In the genomic region with DNA sequence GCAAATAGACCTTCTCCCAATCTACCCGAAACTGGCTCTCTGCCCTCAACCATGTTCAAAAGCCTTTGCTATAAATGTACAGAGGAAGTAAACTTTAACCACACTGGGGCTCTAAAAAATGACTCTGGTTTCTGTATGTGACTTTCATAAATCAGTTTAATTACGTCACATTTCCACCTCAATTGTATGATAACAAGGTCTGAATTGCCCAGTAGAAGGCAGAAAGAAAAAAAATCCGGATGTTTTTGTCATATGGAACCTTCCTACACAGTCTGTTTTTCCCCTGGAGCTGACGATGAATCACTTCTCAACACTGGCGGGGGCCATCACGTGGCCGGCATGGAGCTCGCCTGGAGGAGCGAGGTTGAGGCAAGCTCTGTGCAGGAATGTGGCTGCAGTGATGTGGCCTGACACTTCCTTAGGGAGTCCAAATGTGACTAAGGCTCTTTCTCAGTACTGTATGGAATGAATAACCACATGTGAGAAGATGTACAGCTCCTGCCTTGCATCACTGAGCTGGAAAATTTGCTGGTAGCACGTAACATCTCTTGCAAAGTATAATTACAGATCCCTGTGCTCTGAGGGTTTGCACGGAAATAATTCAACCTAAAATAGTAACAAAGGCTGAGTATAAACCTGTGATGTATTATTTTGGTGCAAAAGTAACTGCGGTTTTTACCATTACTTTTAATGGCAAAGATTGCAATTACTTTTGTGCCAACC, we compare ENCODE assay signal across 1 cellular context.
TF ChIP-seq lines count a peak whose summit lies in the region.

No MANE protein-coding gene starts in this region.

TF ChIP-seq in GM12878, 131 proteins besides CTCF, POLR2A, EP300 and RAD21 (continued from another document and continues in another):
- TF ChIP-seq, protein P1, sequence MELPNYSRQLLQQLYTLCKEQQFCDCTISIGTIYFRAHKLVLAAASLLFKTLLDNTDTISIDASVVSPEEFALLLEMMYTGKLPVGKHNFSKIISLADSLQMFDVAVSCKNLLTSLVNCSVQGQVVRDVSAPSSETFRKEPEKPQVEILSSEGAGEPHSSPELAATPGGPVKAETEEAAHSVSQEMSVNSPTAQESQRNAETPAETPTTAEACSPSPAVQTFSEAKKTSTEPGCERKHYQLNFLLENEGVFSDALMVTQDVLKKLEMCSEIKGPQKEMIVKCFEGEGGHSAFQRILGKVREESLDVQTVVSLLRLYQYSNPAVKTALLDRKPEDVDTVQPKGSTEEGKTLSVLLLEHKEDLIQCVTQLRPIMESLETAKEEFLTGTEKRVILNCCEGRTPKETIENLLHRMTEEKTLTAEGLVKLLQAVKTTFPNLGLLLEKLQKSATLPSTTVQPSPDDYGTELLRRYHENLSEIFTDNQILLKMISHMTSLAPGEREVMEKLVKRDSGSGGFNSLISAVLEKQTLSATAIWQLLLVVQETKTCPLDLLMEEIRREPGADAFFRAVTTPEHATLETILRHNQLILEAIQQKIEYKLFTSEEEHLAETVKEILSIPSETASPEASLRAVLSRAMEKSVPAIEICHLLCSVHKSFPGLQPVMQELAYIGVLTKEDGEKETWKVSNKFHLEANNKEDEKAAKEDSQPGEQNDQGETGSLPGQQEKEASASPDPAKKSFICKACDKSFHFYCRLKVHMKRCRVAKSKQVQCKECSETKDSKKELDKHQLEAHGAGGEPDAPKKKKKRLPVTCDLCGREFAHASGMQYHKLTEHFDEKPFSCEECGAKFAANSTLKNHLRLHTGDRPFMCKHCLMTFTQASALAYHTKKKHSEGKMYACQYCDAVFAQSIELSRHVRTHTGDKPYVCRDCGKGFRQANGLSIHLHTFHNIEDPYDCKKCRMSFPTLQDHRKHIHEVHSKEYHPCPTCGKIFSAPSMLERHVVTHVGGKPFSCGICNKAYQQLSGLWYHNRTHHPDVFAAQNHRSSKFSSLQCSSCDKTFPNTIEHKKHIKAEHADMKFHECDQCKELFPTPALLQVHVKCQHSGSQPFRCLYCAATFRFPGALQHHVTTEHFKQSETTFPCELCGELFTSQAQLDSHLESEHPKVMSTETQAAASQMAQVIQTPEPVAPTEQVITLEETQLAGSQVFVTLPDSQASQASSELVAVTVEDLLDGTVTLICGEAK (IDR thresholded peaks at IDR 0.05; ENCODE audit: borderline replicate concordance): peak; percentile 69
- TF ChIP-seq NR2C1 (IDR thresholded peaks at IDR 0.05) (no peak), BACH1 (IDR thresholded peaks at IDR 0.05; ENCODE audit: borderline replicate concordance) (no peak), CHD1 (IDR thresholded peaks at IDR 0.05; ENCODE audit: low read depth, low read length) (peak; percentile 38; the same call in 1 of the 2 replicates), SREBF1 (IDR thresholded peaks at IDR 0.05; ENCODE audit: low read length) (0 out of 2 replicates have a peak, but pooled peaks have one; percentile 53), NFYA (IDR thresholded peaks at IDR 0.05; ENCODE audit: borderline replicate concordance, low read depth, low read length) (no peak), KAT2A (conservative IDR thresholded peaks at IDR 0.05; ENCODE audit: control insufficient read depth, low read depth, low read length) (no peak), CREB1 (IDR thresholded peaks at IDR 0.05; ENCODE audit: low read depth) (peak; percentile 89), ETV6 (conservative IDR thresholded peaks at IDR 0.05 in 1 of 2, IDR thresholded peaks at IDR 0.05 in 1 of 2; ENCODE audit: borderline replicate concordance in 1 of 2, low read depth in 1 of 2) (peak in 1 of 2 experiments; percentile 96; a peak in 2 of 4 replicates), NFIC (IDR thresholded peaks at IDR 0.05; ENCODE audit: low read depth, low read length) (peak; percentile 97), KLF5 (IDR thresholded peaks at IDR 0.05; ENCODE audit: partially characterized antibody) (peak; percentile 93), DPF2 (IDR thresholded peaks at IDR 0.05) (peak; percentile 97), EGR1 (IDR thresholded peaks at IDR 0.05; ENCODE audit: borderline replicate concordance in 1 of 2, low read depth in 2 of 2, low read length in 2 of 2) (no peak), IRF5 (IDR thresholded peaks at IDR 0.05; ENCODE audit: borderline replicate concordance) (no peak), STAT3 (IDR thresholded peaks at IDR 0.05; ENCODE audit: low read depth, low read length) (peak; percentile 35), RBBP5 (conservative IDR thresholded peaks at IDR 0.05) (no peak), USF1 (IDR thresholded peaks at IDR 0.05; ENCODE audit: borderline replicate concordance, extremely low read length, insufficient read depth, low read depth, low read length) (peak; percentile 85), CBX5 (IDR thresholded peaks at IDR 0.05; ENCODE audit: low read depth) (peak; percentile 32; the same call in 1 of the 2 replicates), ZZZ3 (IDR thresholded peaks at IDR 0.05; ENCODE audit: control insufficient read depth, insufficient read length, low read depth) (no peak), YY1 (IDR thresholded peaks at IDR 0.05; ENCODE audit: low read depth, low read length) (no peak), LARP7 (IDR thresholded peaks at IDR 0.05) (no peak; the same call in 1 of the 2 replicates), ATF3 (IDR thresholded peaks at IDR 0.05; ENCODE audit: borderline replicate concordance, extremely low read depth, low read depth, low read length) (peak; percentile 41; the same call in 1 of the 2 replicates), PAX8 (IDR thresholded peaks at IDR 0.05) (no peak), POLR2AphosphoS2 (IDR thresholded peaks at IDR 0.05; ENCODE audit: low read depth, low read length) (0 out of 2 replicates have a peak, but pooled peaks have one; percentile 1), ZNF217 (IDR thresholded peaks at IDR 0.05) (0 out of 2 replicates have a peak, but pooled peaks have one; percentile 15), RELA (IDR thresholded peaks at IDR 0.05; ENCODE audit: borderline replicate concordance, partially characterized antibody) (peak; percentile 92), NBN (IDR thresholded peaks at IDR 0.05) (peak; percentile 94), ZNF622 (IDR thresholded peaks at IDR 0.05) (no peak), ATF2 (IDR thresholded peaks at IDR 0.05; ENCODE audit: low read length) (peak; percentile 96), ZNF384 (IDR thresholded peaks at IDR 0.05; ENCODE audit: borderline replicate concordance, low read depth, low read length) (peak; percentile 91), SMAD1 (IDR thresholded peaks at IDR 0.05; ENCODE audit: low read depth, partially characterized antibody) (peak; percentile 91), TCF7 (IDR thresholded peaks at IDR 0.05; ENCODE audit: borderline replicate concordance) (peak; percentile 74), TARDBP (IDR thresholded peaks at IDR 0.05; ENCODE audit: borderline replicate concordance) (no peak; the same call in 1 of the 2 replicates), FOXK2 (IDR thresholded peaks at IDR 0.05) (peak; percentile 60; the same call in 1 of the 2 replicates), NRF1 (conservative IDR thresholded peaks at IDR 0.05; ENCODE audit: low read depth, low read length) (no peak)
- TF ChIP-seq, protein P2, sequence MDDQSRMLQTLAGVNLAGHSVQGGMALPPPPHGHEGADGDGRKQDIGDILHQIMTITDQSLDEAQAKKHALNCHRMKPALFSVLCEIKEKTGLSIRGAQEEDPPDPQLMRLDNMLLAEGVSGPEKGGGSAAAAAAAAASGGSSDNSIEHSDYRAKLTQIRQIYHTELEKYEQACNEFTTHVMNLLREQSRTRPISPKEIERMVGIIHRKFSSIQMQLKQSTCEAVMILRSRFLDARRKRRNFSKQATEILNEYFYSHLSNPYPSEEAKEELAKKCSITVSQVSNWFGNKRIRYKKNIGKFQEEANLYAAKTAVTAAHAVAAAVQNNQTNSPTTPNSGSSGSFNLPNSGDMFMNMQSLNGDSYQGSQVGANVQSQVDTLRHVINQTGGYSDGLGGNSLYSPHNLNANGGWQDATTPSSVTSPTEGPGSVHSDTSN (IDR thresholded peaks at IDR 0.05; ENCODE audit: insufficient replicate concordance, low read depth, low read length): peak; percentile 2
- TF ChIP-seq, protein P3, sequence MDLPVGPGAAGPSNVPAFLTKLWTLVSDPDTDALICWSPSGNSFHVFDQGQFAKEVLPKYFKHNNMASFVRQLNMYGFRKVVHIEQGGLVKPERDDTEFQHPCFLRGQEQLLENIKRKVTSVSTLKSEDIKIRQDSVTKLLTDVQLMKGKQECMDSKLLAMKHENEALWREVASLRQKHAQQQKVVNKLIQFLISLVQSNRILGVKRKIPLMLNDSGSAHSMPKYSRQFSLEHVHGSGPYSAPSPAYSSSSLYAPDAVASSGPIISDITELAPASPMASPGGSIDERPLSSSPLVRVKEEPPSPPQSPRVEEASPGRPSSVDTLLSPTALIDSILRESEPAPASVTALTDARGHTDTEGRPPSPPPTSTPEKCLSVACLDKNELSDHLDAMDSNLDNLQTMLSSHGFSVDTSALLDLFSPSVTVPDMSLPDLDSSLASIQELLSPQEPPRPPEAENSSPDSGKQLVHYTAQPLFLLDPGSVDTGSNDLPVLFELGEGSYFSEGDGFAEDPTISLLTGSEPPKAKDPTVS (IDR thresholded peaks at IDR 0.05; ENCODE audit: low read depth, low read length): no peak
- TF ChIP-seq, protein P4, sequence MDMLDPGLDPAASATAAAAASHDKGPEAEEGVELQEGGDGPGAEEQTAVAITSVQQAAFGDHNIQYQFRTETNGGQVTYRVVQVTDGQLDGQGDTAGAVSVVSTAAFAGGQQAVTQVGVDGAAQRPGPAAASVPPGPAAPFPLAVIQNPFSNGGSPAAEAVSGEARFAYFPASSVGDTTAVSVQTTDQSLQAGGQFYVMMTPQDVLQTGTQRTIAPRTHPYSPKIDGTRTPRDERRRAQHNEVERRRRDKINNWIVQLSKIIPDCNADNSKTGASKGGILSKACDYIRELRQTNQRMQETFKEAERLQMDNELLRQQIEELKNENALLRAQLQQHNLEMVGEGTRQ (IDR thresholded peaks at IDR 0.05; ENCODE audit: borderline replicate concordance, low read depth, low read length): peak; percentile 84
- TF ChIP-seq, protein P5, sequence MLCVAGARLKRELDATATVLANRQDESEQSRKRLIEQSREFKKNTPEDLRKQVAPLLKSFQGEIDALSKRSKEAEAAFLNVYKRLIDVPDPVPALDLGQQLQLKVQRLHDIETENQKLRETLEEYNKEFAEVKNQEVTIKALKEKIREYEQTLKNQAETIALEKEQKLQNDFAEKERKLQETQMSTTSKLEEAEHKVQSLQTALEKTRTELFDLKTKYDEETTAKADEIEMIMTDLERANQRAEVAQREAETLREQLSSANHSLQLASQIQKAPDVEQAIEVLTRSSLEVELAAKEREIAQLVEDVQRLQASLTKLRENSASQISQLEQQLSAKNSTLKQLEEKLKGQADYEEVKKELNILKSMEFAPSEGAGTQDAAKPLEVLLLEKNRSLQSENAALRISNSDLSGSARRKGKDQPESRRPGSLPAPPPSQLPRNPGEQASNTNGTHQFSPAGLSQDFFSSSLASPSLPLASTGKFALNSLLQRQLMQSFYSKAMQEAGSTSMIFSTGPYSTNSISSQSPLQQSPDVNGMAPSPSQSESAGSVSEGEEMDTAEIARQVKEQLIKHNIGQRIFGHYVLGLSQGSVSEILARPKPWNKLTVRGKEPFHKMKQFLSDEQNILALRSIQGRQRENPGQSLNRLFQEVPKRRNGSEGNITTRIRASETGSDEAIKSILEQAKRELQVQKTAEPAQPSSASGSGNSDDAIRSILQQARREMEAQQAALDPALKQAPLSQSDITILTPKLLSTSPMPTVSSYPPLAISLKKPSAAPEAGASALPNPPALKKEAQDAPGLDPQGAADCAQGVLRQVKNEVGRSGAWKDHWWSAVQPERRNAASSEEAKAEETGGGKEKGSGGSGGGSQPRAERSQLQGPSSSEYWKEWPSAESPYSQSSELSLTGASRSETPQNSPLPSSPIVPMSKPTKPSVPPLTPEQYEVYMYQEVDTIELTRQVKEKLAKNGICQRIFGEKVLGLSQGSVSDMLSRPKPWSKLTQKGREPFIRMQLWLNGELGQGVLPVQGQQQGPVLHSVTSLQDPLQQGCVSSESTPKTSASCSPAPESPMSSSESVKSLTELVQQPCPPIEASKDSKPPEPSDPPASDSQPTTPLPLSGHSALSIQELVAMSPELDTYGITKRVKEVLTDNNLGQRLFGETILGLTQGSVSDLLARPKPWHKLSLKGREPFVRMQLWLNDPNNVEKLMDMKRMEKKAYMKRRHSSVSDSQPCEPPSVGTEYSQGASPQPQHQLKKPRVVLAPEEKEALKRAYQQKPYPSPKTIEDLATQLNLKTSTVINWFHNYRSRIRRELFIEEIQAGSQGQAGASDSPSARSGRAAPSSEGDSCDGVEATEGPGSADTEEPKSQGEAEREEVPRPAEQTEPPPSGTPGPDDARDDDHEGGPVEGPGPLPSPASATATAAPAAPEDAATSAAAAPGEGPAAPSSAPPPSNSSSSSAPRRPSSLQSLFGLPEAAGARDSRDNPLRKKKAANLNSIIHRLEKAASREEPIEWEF (IDR thresholded peaks at IDR 0.05; ENCODE audit: insufficient replicate concordance, low read depth, low read length): no peak
